9 cellular contexts compared by ENCODE assay signal in the genomic region with DNA sequence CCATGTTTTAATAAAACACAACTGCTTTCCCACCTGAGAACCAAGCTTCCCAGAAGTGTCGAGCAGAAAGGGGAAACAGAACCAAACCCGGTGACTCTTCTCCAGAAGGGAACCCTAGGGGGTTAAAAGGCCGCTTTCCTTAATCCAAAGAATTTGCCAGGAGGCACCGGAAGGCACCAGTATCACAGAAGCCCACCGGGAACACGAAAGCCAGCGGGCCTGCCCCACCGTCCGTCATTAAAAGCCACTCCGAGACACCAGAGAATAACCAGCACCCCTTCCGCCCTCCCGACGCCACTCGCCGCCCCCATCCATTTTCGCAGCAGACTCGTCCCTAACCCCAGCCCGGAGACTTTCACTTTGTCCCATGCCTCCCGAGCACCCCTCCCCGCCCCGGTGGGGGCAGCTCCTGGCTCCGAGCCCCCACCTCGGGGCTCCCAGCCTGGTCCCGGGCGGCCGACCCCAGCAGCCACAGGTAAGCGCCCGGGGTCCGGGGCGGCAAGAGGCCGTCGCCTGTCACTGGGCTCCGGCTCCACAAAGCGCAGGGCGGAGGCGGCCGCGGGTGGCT.
DNase-seq lines count a peak whose midpoint lies in the region; ATAC-seq and TF ChIP-seq lines count a peak whose summit lies in the region.
"Had no signal": no experiment of that assay in that cellular context is flagged by ENCODE, and none has a peak within 500 bp of the region (broad histone marks: within the 10 kb centered on the region; RNA-seq: fewer than 3 reads in every experiment).

No MANE protein-coding gene starts in this region.

- no peaks in the 10 kb centered on the region for H3K27me3 Mint-ChIP-seq in activated T-cell treated with anti-CD3 and anti-CD28 coated beads, Interleukin-2, amount 50 U/mL, for 24 hours
- no peaks in the 10 kb centered on the region for H3K27me3 Mint-ChIP-seq in Calu3 (ENCODE audit: unreplicated experiment)
- H3K27me3 Mint-ChIP-seq: IgD-negative memory B cell had no signal

- H3K9me3 Mint-ChIP-seq in activated T-cell treated with anti-CD3 and anti-CD28 coated beads, Interleukin-2, amount 50 U/mL, for 24 hours: no peaks in the 10 kb centered on the region
- H3K9me3 Mint-ChIP-seq in Calu3 (ENCODE audit: low read depth, unreplicated experiment): no peaks in the 10 kb centered on the region
- H3K9me3 Mint-ChIP-seq: IgD-negative memory B cell had no signal

- H3K4me1 ChIP-seq in gastroesophageal sphincter (peaks cover 10 to 57% (median 26%) of the 10 kb centered on the region in 3 donors), prostate gland (replicated peaks) (peaks cover 22% of the 10 kb centered on the region)

- H3K4me1 Mint-ChIP-seq in activated T-cell treated with anti-CD3 and anti-CD28 coated beads, Interleukin-2, amount 50 U/mL, for 24 hours (ENCODE audit: low read depth): peaks cover 42% of the 10 kb centered on the region
- peaks cover 19% of the 10 kb centered on the region for H3K4me1 Mint-ChIP-seq in Calu3 (ENCODE audit: low read depth, unreplicated experiment)

- DNase-seq in EH (ENCODE audit: low read depth) (peak; percentile 46), MG63 (peak; percentile 42), prostate gland (ENCODE audit: low spot score) (no peak), putamen (ENCODE audit: low spot score) (no peak), Calu3 (no peak)
- DNase-seq in activated T-cell treated with anti-CD3 and anti-CD28 coated beads, Interleukin-2, amount 50 U/mL, for 24 hours: peak; percentile 69

- TF ChIP-seq POLR2A in gastroesophageal sphincter (IDR thresholded peaks at IDR 0.05) (peak; percentile 33 to 45), prostate gland (IDR thresholded peaks at IDR 0.05) (no peak)

- peak overlapping the region; percentile 82 for H3K4me3 ChIP-seq in MG63
- peak overlapping the region; percentile 74 to 97 for H3K4me3 ChIP-seq in gastroesophageal sphincter
- H3K4me3 ChIP-seq in prostate gland: peak overlapping the region; percentile 79 to 84

- CTCF ChIA-PET in Calu3 (lab: Charles Lee): interaction anchor here (0.9 kb wide), 1 partner anchor 316 kb away, joined by 3 read pairs; no protein-coding TSS in a partner anchor

- no peaks in the 10 kb centered on the region for H3K36me3 Mint-ChIP-seq in activated T-cell treated with anti-CD3 and anti-CD28 coated beads, Interleukin-2, amount 50 U/mL, for 24 hours (ENCODE audit: low read depth)
- H3K36me3 Mint-ChIP-seq in Calu3 (ENCODE audit: insufficient read depth, unreplicated experiment): peaks cover 10% of the 10 kb centered on the region
- H3K36me3 Mint-ChIP-seq: IgD-negative memory B cell had no signal

- H3K27ac ChIP-seq in gastroesophageal sphincter (peak overlapping the region; percentile 97 to 100 (median 98)), prostate gland (peak overlapping the region; percentile 93 to 98)

- no peaks in the 10 kb centered on the region for H3K9me3 ChIP-seq in MG63
- H3K9me3 ChIP-seq in gastroesophageal sphincter: no peaks in the 10 kb centered on the region
- no peaks in the 10 kb centered on the region for H3K9me3 ChIP-seq in prostate gland

- H3K36me3 ChIP-seq in MG63: peaks cover 40% of the 10 kb centered on the region
- H3K36me3 ChIP-seq in gastroesophageal sphincter: peaks cover 0 to 7% of the 10 kb centered on the region in 2 donors
- H3K36me3 ChIP-seq in prostate gland: no peaks in the 10 kb centered on the region

- no peak for ATAC-seq in gastroesophageal sphincter
- no peak for ATAC-seq in HG03342 (IDR thresholded peaks at IDR 0.05; ENCODE audit: unreplicated experiment)

- intact Hi-C loops in prostate gland (cut with DNase I): loop anchor here (5.0 kb wide), 2 partner anchors 34 to 61 kb away; no protein-coding TSS in a partner anchor
- intact Hi-C loops in Calu3 (cut with micrococcal nuclease; ENCODE audit: unreplicated experiment): loop anchor here (5.0 kb wide), 1 partner anchor 279 kb away; no protein-coding TSS in a partner anchor

- no TSS peak for BruUV-seq in Calu3 (replicated peaks; lab: Mats Ljungman, UMichigan)

- no peaks in the 10 kb centered on the region for H3K27me3 ChIP-seq in MG63
- H3K27me3 ChIP-seq in gastroesophageal sphincter: no peaks in the 10 kb centered on the region
- no peaks in the 10 kb centered on the region for H3K27me3 ChIP-seq in prostate gland (replicated peaks; ENCODE audit: insufficient read depth)

- no peak overlapping the region for H3K4me3 Mint-ChIP-seq in activated T-cell treated with anti-CD3 and anti-CD28 coated beads, Interleukin-2, amount 50 U/mL, for 24 hours
- no peak overlapping the region for H3K4me3 Mint-ChIP-seq in Calu3 (ENCODE audit: low read depth, unreplicated experiment)

- no peak for TF ChIP-seq CTCF in gastroesophageal sphincter (IDR thresholded peaks at IDR 0.05)
- no peak for TF ChIP-seq CTCF in prostate gland (IDR thresholded peaks at IDR 0.05)
- TF ChIP-seq CTCF in Calu3 (IDR thresholded peaks at IDR 0.05; ENCODE audit: unreplicated experiment): no peak

- TF ChIP-seq EP300 in gastroesophageal sphincter (IDR thresholded peaks at IDR 0.05): no peak

- WGBS in gastroesophageal sphincter (ENCODE audit: low coverage in 1 of 2), 2 donors: 0% methylated on average over 4 of the region's 38 CpGs; no CpG with 5 or more reads in 1 of the 2 donors
- under 1% methylated on average over 38 of the region's 38 CpGs for WGBS in prostate gland

- no peak overlapping the region for H3K27ac Mint-ChIP-seq in activated T-cell treated with anti-CD3 and anti-CD28 coated beads, Interleukin-2, amount 50 U/mL, for 24 hours
- no peak overlapping the region for H3K27ac Mint-ChIP-seq in Calu3 (ENCODE audit: unreplicated experiment)

Comparison
In these comparisons a context has a peak if more than half of its experiments do, and no peak if none do; other contexts are left out.
1. DNase-seq: peak in EH (single experiment), MG63 (single experiment) and activated T-cell treated with anti-CD3 and anti-CD28 coated beads, Interleukin-2, amount 50 U/mL, for 24 hours (single experiment); none in prostate gland (single experiment), putamen (single experiment) and Calu3 (single experiment).
2. Peak in every context shown above with its lines, with median percentiles within 50 percentile points of each other: H3K4me3 ChIP-seq.